Comparison of ENCODE assay signal across 17 cellular contexts in genomic region chr10:121357323-121357835, GRCh38.
DNase-seq lines count a peak whose midpoint lies in the region; ATAC-seq, FAIRE-seq and TF ChIP-seq lines count a peak whose summit lies in the region.
"Had no signal": no experiment of that assay in that cellular context is flagged by ENCODE, and none has a peak within 500 bp of the region (broad histone marks: within the 10 kb centered on the region; RNA-seq: fewer than 3 reads in every experiment).

No MANE protein-coding gene starts in this region.

- POLR2A ChIA-PET in H1 (lab: Charles Lee; ENCODE audit: partially characterized antibody): no interaction called here

- no peak overlapping the region for H2BK5ac ChIP-seq in H1 (ENCODE audit: low read depth, low read length)

- no peak for TF ChIP-seq RAD21 in H1 (IDR thresholded peaks at IDR 0.05 in 1 of 2, conservative IDR thresholded peaks at IDR 0.05 in 1 of 2; ENCODE audit: low read depth in 2 of 2, low read length in 2 of 2)

- H2BK12ac ChIP-seq in H1 (ENCODE audit: low read depth, low read length): 0 out of 2 replicates have a peak overlapping the region, but pooled peaks have one; percentile 39

- peaks cover 0 to 2% of the 10 kb centered on the region in 2 experiments; a peak in 1 of 4 replicates for H3K9me3 ChIP-seq in H1 (ENCODE audit: insufficient read depth in 2 of 2, low read depth in 1 of 2, low read length in 1 of 2)
- H3K9me3 ChIP-seq in smooth muscle cell (replicated peaks; ENCODE audit: low read depth): no peaks in the 10 kb centered on the region
- H3K9me3 ChIP-seq in osteoblast (ENCODE audit: low read depth, low read length): no peaks in the 10 kb centered on the region
- H3K9me3 ChIP-seq in T-helper 17 cell (ENCODE audit: control insufficient read depth, low read length, poor library complexity, severe bottlenecking): no peaks in the 10 kb centered on the region
- H3K9me3 ChIP-seq: A549 had no signal

- H4K20me1 ChIP-seq in H1 (replicated peaks in 1 of 2; ENCODE audit: control insufficient read depth in 1 of 2, insufficient read depth in 2 of 2, low read length in 2 of 2) (no peaks in the 10 kb centered on the region), smooth muscle cell (ENCODE audit: low read depth) (no peaks in the 10 kb centered on the region), osteoblast (ENCODE audit: insufficient read depth, low read length) (no peaks in the 10 kb centered on the region)

- H2AK5ac ChIP-seq in H1 (ENCODE audit: low read depth, low read length): no peak overlapping the region

- no peak overlapping the region for H3K27ac ChIP-seq in H1 (ENCODE audit: low read depth, low read length)
- H3K27ac ChIP-seq in smooth muscle cell (ENCODE audit: low read depth): no peak overlapping the region
- no peak overlapping the region for H3K27ac ChIP-seq in osteoblast (ENCODE audit: low read depth, low read length)
- H3K27ac ChIP-seq: A549 had no signal

- CTCF ChIA-PET in H1 (lab: Charles Lee; ENCODE audit: partially characterized antibody): interaction anchor here (1.2 kb wide), 1 partner anchor 11 kb away, joined by 5 read pairs; no protein-coding TSS in a partner anchor

- H3K9ac ChIP-seq in H1 (replicated peaks in 1 of 4; ENCODE audit: extremely low read depth in 1 of 4, low read depth in 3 of 4, low read length in 3 of 4) (no peak overlapping the region), smooth muscle cell (ENCODE audit: low read depth) (no peak overlapping the region)

- H3K4me3 ChIP-seq in H1 (ENCODE audit: extremely low read depth in 1 of 4, insufficient read depth in 2 of 4, low read depth in 3 of 4, low read length in 4 of 4) (no peak overlapping the region), smooth muscle cell (no peak overlapping the region), osteoblast (ENCODE audit: insufficient read depth, low read length) (no peak overlapping the region)
- H3K4me3 ChIP-seq: A549 had no signal

- peaks cover 5% of the 10 kb centered on the region for H3F3A ChIP-seq in smooth muscle cell (ENCODE audit: low read depth)

- H4K5ac ChIP-seq in H1 (ENCODE audit: insufficient read length, low read depth, low read length): no peak overlapping the region

- no peak overlapping the region for H2BK15ac ChIP-seq in H1 (ENCODE audit: low read length)

- no peaks in the 10 kb centered on the region for H3K36me3 Mint-ChIP-seq in nephron (ENCODE audit: low read depth)
- no peaks in the 10 kb centered on the region for H3K36me3 Mint-ChIP-seq in T-helper 17 cell (ENCODE audit: low read depth)
- H3K36me3 Mint-ChIP-seq: CD14-positive monocyte; CD8-positive, alpha-beta T cell had no signal

- WGBS in H1 (ENCODE audit: extremely low coverage in 1 of 2, insufficient coverage in 1 of 2, insufficient read length in 1 of 2, insufficient replicate concordance in 2 of 2, low coverage in 1 of 2, low lambda C conversion rate in 2 of 2, missing lambda C conversion rate in 1 of 2), 2 experiments: 83% methylated on average over 6 of the region's 6 CpGs; no CpG with 5 or more reads in 1 of the 2 experiments
- 40% methylated on average over 6 of the region's 6 CpGs for WGBS in smooth muscle cell (ENCODE audit: low lambda C conversion rate)

- FAIRE-seq in H1 (lab: Jason Lieb, UNC): no peak
- FAIRE-seq: A549, GM12892, HepG2, HTR-8/SVneo had no signal

- H3K9me3 Mint-ChIP-seq in nephron: no peaks in the 10 kb centered on the region

- H3K23me2 ChIP-seq in H1 (ENCODE audit: low read depth, low read length): no peaks in the 10 kb centered on the region

- no peak overlapping the region; the same call in 1 of the 2 replicates for H4K8ac ChIP-seq in H1 (ENCODE audit: extremely low read depth, insufficient read depth, low read length)

- H3K4me2 ChIP-seq in H1 (ENCODE audit: insufficient read depth in 1 of 2, low read depth in 2 of 2, low read length in 2 of 2) (no peak overlapping the region), smooth muscle cell (no peak overlapping the region), osteoblast (ENCODE audit: insufficient read depth, low read length) (no peak overlapping the region)
- H3K4me2 ChIP-seq: A549 had no signal

- H3K4me1 ChIP-seq in H1 (replicated peaks in 1 of 4; ENCODE audit: control insufficient read depth in 3 of 4, insufficient read depth in 4 of 4, low read length in 3 of 4) (no peaks in the 10 kb centered on the region), smooth muscle cell (ENCODE audit: low read depth) (no peaks in the 10 kb centered on the region), osteoblast (ENCODE audit: insufficient read depth, low read length) (no peaks in the 10 kb centered on the region)
- H3K4me1 ChIP-seq: A549 had no signal

- no peaks in the 10 kb centered on the region for H3K79me2 ChIP-seq in H1 (ENCODE audit: control insufficient read depth in 1 of 2, insufficient read depth in 2 of 2, low read length in 2 of 2)
- no peaks in the 10 kb centered on the region for H3K79me2 ChIP-seq in smooth muscle cell (ENCODE audit: low read depth)
- H3K79me2 ChIP-seq in osteoblast (ENCODE audit: insufficient read depth, low read length): no peaks in the 10 kb centered on the region

- H2BK20ac ChIP-seq in H1 (ENCODE audit: low read length): no peak overlapping the region

- H3K36me3 ChIP-seq in H1 (ENCODE audit: control insufficient read depth in 2 of 4, insufficient read depth in 4 of 4, low read length in 3 of 4) (no peaks in the 10 kb centered on the region), smooth muscle cell (ENCODE audit: low read depth) (no peaks in the 10 kb centered on the region), osteoblast (ENCODE audit: insufficient read depth, low read length) (no peaks in the 10 kb centered on the region)

- H3K4ac ChIP-seq in H1 (replicated peaks; ENCODE audit: insufficient read length, low read depth, low read length): no peak overlapping the region

- 0 out of 2 replicates have a peak overlapping the region, but pooled peaks have one; percentile 10 for H2AFZ ChIP-seq in H1 (ENCODE audit: low read length)
- H2AFZ ChIP-seq in smooth muscle cell (ENCODE audit: low read depth): no peak overlapping the region
- no peak overlapping the region for H2AFZ ChIP-seq in osteoblast (ENCODE audit: low read length)

- H3K18ac ChIP-seq in H1 (ENCODE audit: extremely low read depth, low read length): no peak overlapping the region

- H3K27me3 ChIP-seq in H1 (replicated peaks in 1 of 4; ENCODE audit: control insufficient read depth in 3 of 4, extremely low read depth in 1 of 4, insufficient read depth in 3 of 4, low read length in 3 of 4) (no peaks in the 10 kb centered on the region), smooth muscle cell (ENCODE audit: low read depth) (no peaks in the 10 kb centered on the region), osteoblast (ENCODE audit: insufficient read depth, low read length) (no peaks in the 10 kb centered on the region)

- TF ChIP-seq POLR2A in H1 (IDR thresholded peaks at IDR 0.05; ENCODE audit: control extremely low read depth in 1 of 2, low read depth in 2 of 2, low read length in 2 of 2): no peak

- H3K27me3 Mint-ChIP-seq in nephron (ENCODE audit: low read depth): peaks cover 17% of the 10 kb centered on the region
- H3K27me3 Mint-ChIP-seq in T-helper 17 cell: no peaks in the 10 kb centered on the region

- no peak overlapping the region for H3K14ac ChIP-seq in H1 (ENCODE audit: insufficient read length)

- peaks cover 12% of the 10 kb centered on the region for H3K4me1 Mint-ChIP-seq in nephron
- no peaks in the 10 kb centered on the region for H3K4me1 Mint-ChIP-seq in T-helper 17 cell
- H3K4me1 Mint-ChIP-seq: CD14-positive monocyte had no signal

- no peak overlapping the region for H3K23ac ChIP-seq in H1 (ENCODE audit: insufficient read length)

- peak overlapping the region in 2 of 3 experiments; percentile 14 to 45 for H3K27ac Mint-ChIP-seq in nephron
- H3K27ac Mint-ChIP-seq in T-helper 17 cell: no peak overlapping the region
- H3K27ac Mint-ChIP-seq: CD14-positive monocyte; CD8-positive, alpha-beta T cell; HFFc6 had no signal

- TF ChIP-seq EP300 in H1 (IDR thresholded peaks at IDR 0.05; ENCODE audit: borderline replicate concordance in 1 of 2, low read depth in 2 of 2, low read length in 2 of 2): no peak

- no peak overlapping the region for H4K91ac ChIP-seq in H1 (replicated peaks; ENCODE audit: insufficient read length, low read length)

- DNase-seq in H1 (ENCODE audit: low read depth in 1 of 2, low spot score in 2 of 2) (no peak), kidney glomerular epithelial cell (lab: John Stamatoyannopoulos, UW) (peak; percentile 13), smooth muscle cell (lab: John Stamatoyannopoulos, UW; ENCODE audit: unreplicated experiment) (no peak), osteoblast (ENCODE audit: insufficient read length, low spot score, missing footprints) (no peak), T-helper 17 cell (no peak)
- DNase-seq: CD8-positive, alpha-beta T cell; COR-L47; DND-41; GDM1; HCEC 1CT; HFFc6 had no signal

- H3K56ac ChIP-seq in H1 (replicated peaks; ENCODE audit: insufficient read length, low read depth, low read length): no peak overlapping the region

- no peak overlapping the region for H2BK120ac ChIP-seq in H1 (replicated peaks; ENCODE audit: low read depth, low read length)

- no peak for ATAC-seq in T-helper 17 cell
- ATAC-seq: A549; CD8-positive, alpha-beta T cell; HepG2 had no signal

- H3K79me1 ChIP-seq in H1 (ENCODE audit: low read depth, low read length): no peaks in the 10 kb centered on the region

- no peak overlapping the region for H3K4me3 Mint-ChIP-seq in nephron
- no peak overlapping the region for H3K4me3 Mint-ChIP-seq in T-helper 17 cell
- H3K4me3 Mint-ChIP-seq: CD14-positive monocyte; CD8-positive, alpha-beta T cell; HFFc6 had no signal

- TF ChIP-seq CTCF in H1 (IDR thresholded peaks at IDR 0.05; ENCODE audit: control extremely low read depth in 1 of 3, insufficient read depth in 1 of 3, low read depth in 1 of 3, low read length in 3 of 3) (no peak), nephron (IDR thresholded peaks at IDR 0.05; ENCODE audit: unreplicated experiment in 3 of 3) (no peak), smooth muscle cell (IDR thresholded peaks at IDR 0.05; ENCODE audit: borderline replicate concordance, insufficient read depth, poor library complexity, severe bottlenecking) (no peak), osteoblast (IDR thresholded peaks at IDR 0.05; ENCODE audit: extremely low read depth, low read depth, low read length) (no peak)

TF ChIP-seq in H1, 55 proteins besides CTCF, POLR2A, EP300 and RAD21 (continues in another document):
- no peak for TF ChIP-seq SIRT6 (IDR thresholded peaks at IDR 0.05; ENCODE audit: low read length)
- no peak for TF ChIP-seq RBBP5 (IDR thresholded peaks at IDR 0.05; ENCODE audit: borderline replicate concordance, low read depth, low read length)
- TF ChIP-seq SP2 (IDR thresholded peaks at IDR 0.05; ENCODE audit: low read length): no peak
- TF ChIP-seq TBP (IDR thresholded peaks at IDR 0.05; ENCODE audit: low read depth, low read length): no peak
- TF ChIP-seq PHF8 (conservative IDR thresholded peaks at IDR 0.05; ENCODE audit: low read depth, low read length): no peak
- TF ChIP-seq HDAC6 (IDR thresholded peaks at IDR 0.05; ENCODE audit: low read depth, low read length): no peak
- TF ChIP-seq CBX5 (IDR thresholded peaks at IDR 0.05; ENCODE audit: low read depth, low read length): no peak
- TF ChIP-seq RXRA (IDR thresholded peaks at IDR 0.05; ENCODE audit: insufficient read depth, low read depth, low read length): no peak
- TF ChIP-seq HDAC2 (IDR thresholded peaks at IDR 0.05; ENCODE audit: borderline replicate concordance in 1 of 2, low read depth in 2 of 2, low read length in 2 of 2): no peak
